ENCODE assay signal across 24 cellular contexts in the genomic region with DNA sequence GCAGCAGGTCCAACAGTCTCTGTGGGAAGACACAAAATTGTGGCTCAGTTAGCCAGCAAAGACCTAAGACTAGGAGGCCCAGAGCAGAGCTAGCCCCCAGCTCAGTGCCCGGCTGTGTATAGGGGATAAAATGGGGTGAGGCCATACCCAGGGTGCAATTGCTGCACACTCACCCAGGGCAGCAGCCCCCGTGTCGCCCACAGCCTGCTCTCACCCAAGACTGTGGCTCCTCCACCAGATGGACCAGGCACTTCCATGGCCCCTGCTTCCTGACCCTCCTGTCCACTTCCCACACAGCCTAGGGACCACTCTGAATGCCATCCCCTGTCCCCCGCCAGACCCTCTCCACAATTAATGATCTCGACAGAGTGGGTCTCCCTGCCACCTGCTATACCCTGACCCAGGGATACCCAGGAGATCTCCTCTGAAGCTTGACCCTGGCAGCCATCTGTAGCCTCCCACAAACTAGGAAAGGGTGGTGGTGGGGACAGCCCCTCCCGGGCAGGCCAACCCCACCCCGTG.
"Had no signal": no experiment of that assay in that cellular context is flagged by ENCODE, and none has a peak within 500 bp of the region (broad histone marks: within the 10 kb centered on the region; RNA-seq: fewer than 3 reads in every experiment).

No MANE protein-coding gene starts in this region.

- H3K27me3 ChIP-seq: colonic mucosa, hepatocyte, sigmoid colon, stomach, thyroid gland had no signal

- H3K9me3 ChIP-seq: colonic mucosa, sigmoid colon, stomach, thyroid gland had no signal

- H3K27ac ChIP-seq: colonic mucosa, hepatocyte, thyroid gland, VCaP had no signal

- ATAC-seq: left cardiac atrium; stimulated activated effector memory CD8-positive, alpha-beta T cell treated with anti-CD3 and anti-CD28 coated beads, Interleukin-12 subunit alpha, Interleukin-12 subunit beta, amount 100 ng/mL, for 72 hours had no signal

- H3K4me1 Mint-ChIP-seq: memory B cell; stimulated activated effector memory CD8-positive, alpha-beta T cell treated with anti-CD3 and anti-CD28 coated beads, Interleukin-12 subunit alpha, Interleukin-12 subunit beta, amount 100 ng/mL, for 72 hours had no signal

- H3K4me2 ChIP-seq: hepatocyte had no signal

- H3K4me3 ChIP-seq: colonic mucosa, hepatocyte, sigmoid colon, stomach, thyroid gland had no signal

- H3K36me3 Mint-ChIP-seq: activated naive CD8-positive, alpha-beta T cell; memory B cell had no signal

- H3K36me3 ChIP-seq: colonic mucosa, sigmoid colon, stomach, thyroid gland had no signal

- H3K4me1 ChIP-seq: colonic mucosa had no signal

- H3K27me3 Mint-ChIP-seq: activated naive CD8-positive, alpha-beta T cell had no signal

- H3K27ac Mint-ChIP-seq: activated naive CD8-positive, alpha-beta T cell; memory B cell; stimulated activated effector memory CD8-positive, alpha-beta T cell treated with anti-CD3 and anti-CD28 coated beads, Interleukin-12 subunit alpha, Interleukin-12 subunit beta, amount 100 ng/mL, for 72 hours; T-helper 1 cell treated with Interleukin-12 subunit alpha and Interleukin-12 subunit beta and Interleukin-4 antibody, amounts not matched to agents 30 μg/mL and 1 μg/mL, for 36 hours had no signal

- H3K4me3 Mint-ChIP-seq: activated naive CD8-positive, alpha-beta T cell; memory B cell; nephron progenitor cell; stimulated activated effector memory CD8-positive, alpha-beta T cell treated with anti-CD3 and anti-CD28 coated beads, Interleukin-12 subunit alpha, Interleukin-12 subunit beta, amount 100 ng/mL, for 72 hours; T-helper 1 cell treated with Interleukin-12 subunit alpha and Interleukin-12 subunit beta and Interleukin-4 antibody, amounts not matched to agents 30 μg/mL and 1 μg/mL, for 36 hours had no signal

- DNase-seq: activated CD4-positive, alpha-beta T cell treated with anti-CD3 and anti-CD28 coated beads for 4 hours; activated CD4-positive, alpha-beta T cell treated with anti-CD3 and anti-CD28 coated beads, Interleukin-2, amount 50 U/mL, for 4 hours; activated effector memory CD4-positive, alpha-beta T cell treated with Interleukin-2 at 50 U/mL for 16 hours; activated naive CD4-positive, alpha-beta T cell treated with Interleukin-2 at 50 U/mL for 16 hours; anterior cingulate cortex; cerebellar nuclear complex; colonic mucosa; effector CD8-positive, alpha-beta T cell; left cardiac atrium; occipital lobe; sigmoid colon; small intestine; stimulated activated CD4-positive, alpha-beta T cell treated with anti-CD3 and anti-CD28 coated beads, Interleukin-4, amount 100 ng/mL, for 24 hours; stomach; SW 1271; T-helper 9 cell had no signal

- H3K9me3 Mint-ChIP-seq: memory B cell; nephron progenitor cell; stimulated activated effector memory CD8-positive, alpha-beta T cell treated with anti-CD3 and anti-CD28 coated beads, Interleukin-12 subunit alpha, Interleukin-12 subunit beta, amount 100 ng/mL, for 72 hours; T-helper 1 cell treated with Interleukin-12 subunit alpha and Interleukin-12 subunit beta and Interleukin-4 antibody, amounts not matched to agents 30 μg/mL and 1 μg/mL, for 36 hours had no signal
